Comparison of ENCODE assay signal across 1 cellular context in genomic region chr15:35450492-35450891, GRCh38.
TF ChIP-seq lines count a peak whose summit lies in the region.

No MANE protein-coding gene starts in this region.

TF ChIP-seq in GM23338, 12 proteins besides CTCF, POLR2A, EP300 and RAD21 (continued from another document):
- TF ChIP-seq, protein P1, sequence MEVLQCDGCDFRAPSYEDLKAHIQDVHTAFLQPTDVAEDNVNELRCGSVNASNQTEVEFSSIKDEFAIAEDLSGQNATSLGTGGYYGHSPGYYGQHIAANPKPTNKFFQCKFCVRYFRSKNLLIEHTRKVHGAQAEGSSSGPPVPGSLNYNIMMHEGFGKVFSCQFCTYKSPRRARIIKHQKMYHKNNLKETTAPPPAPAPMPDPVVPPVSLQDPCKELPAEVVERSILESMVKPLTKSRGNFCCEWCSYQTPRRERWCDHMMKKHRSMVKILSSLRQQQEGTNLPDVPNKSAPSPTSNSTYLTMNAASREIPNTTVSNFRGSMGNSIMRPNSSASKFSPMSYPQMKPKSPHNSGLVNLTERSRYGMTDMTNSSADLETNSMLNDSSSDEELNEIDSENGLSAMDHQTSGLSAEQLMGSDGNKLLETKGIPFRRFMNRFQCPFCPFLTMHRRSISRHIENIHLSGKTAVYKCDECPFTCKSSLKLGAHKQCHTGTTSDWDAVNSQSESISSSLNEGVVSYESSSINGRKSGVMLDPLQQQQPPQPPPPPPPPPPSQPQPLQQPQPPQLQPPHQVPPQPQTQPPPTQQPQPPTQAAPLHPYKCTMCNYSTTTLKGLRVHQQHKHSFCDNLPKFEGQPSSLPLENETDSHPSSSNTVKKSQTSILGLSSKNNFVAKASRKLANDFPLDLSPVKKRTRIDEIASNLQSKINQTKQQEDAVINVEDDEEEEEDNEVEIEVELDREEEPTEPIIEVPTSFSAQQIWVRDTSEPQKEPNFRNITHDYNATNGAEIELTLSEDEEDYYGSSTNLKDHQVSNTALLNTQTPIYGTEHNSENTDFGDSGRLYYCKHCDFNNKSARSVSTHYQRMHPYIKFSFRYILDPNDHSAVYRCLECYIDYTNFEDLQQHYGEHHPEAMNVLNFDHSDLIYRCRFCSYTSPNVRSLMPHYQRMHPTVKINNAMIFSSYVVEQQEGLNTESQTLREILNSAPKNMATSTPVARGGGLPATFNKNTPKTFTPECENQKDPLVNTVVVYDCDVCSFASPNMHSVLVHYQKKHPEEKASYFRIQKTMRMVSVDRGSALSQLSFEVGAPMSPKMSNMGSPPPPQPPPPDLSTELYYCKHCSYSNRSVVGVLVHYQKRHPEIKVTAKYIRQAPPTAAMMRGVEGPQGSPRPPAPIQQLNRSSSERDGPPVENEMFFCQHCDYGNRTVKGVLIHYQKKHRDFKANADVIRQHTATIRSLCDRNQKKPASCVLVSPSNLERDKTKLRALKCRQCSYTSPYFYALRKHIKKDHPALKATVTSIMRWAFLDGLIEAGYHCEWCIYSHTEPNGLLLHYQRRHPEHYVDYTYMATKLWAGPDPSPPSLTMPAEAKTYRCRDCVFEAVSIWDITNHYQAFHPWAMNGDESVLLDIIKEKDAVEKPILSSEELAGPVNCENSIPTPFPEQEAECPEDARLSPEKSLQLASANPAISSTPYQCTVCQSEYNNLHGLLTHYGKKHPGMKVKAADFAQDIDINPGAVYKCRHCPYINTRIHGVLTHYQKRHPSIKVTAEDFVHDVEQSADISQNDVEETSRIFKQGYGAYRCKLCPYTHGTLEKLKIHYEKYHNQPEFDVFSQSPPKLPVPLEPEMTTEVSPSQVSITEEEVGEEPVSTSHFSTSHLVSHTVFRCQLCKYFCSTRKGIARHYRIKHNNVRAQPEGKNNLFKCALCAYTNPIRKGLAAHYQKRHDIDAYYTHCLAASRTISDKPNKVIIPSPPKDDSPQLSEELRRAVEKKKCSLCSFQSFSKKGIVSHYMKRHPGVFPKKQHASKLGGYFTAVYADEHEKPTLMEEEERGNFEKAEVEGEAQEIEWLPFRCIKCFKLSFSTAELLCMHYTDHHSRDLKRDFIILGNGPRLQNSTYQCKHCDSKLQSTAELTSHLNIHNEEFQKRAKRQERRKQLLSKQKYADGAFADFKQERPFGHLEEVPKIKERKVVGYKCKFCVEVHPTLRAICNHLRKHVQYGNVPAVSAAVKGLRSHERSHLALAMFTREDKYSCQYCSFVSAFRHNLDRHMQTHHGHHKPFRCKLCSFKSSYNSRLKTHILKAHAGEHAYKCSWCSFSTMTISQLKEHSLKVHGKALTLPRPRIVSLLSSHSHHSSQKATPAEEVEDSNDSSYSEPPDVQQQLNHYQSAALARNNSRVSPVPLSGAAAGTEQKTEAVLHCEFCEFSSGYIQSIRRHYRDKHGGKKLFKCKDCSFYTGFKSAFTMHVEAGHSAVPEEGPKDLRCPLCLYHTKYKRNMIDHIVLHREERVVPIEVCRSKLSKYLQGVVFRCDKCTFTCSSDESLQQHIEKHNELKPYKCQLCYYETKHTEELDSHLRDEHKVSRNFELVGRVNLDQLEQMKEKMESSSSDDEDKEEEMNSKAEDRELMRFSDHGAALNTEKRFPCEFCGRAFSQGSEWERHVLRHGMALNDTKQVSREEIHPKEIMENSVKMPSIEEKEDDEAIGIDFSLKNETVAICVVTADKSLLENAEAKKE (CRISPR knock-in tag; IDR thresholded peaks at IDR 0.05) = no peak
